ENCODE assay signal across 1 cellular context in genomic region chr3:102094523-102094922, GRCh38.
TF ChIP-seq lines count a peak whose summit lies in the region.

No MANE protein-coding gene starts in this region.

TF ChIP-seq in HEK293, 187 proteins besides CTCF, POLR2A, EP300 and RAD21 (continued from another document):
- TF ChIP-seq REST (tag by site-specific recombination; IDR thresholded peaks at IDR 0.05) (no peak), IKZF3 (tag by site-specific recombination; IDR thresholded peaks at IDR 0.05) (0 out of 2 replicates have a peak, but pooled peaks have one; percentile 39), ZNF155 (tag by site-specific recombination; IDR thresholded peaks at IDR 0.05) (no peak), ZNF292 (tag by site-specific recombination; IDR thresholded peaks at IDR 0.05; ENCODE audit: borderline replicate concordance, low read depth) (no peak), ZNF514 (tag by site-specific recombination; IDR thresholded peaks at IDR 0.05) (no peak), ZFP3 (tag by site-specific recombination; IDR thresholded peaks at IDR 0.05; ENCODE audit: low read depth) (no peak), ZNF473 (tag by site-specific recombination; IDR thresholded peaks at IDR 0.05) (no peak), ZNF76 (tag by site-specific recombination; IDR thresholded peaks at IDR 0.05; ENCODE audit: borderline replicate concordance, low read depth) (no peak), ZNF571 (tag by site-specific recombination; IDR thresholded peaks at IDR 0.05) (no peak), PATZ1 (tag by site-specific recombination; IDR thresholded peaks at IDR 0.05) (no peak), TCF7L2 (IDR thresholded peaks at IDR 0.05; ENCODE audit: borderline replicate concordance, low read depth, low read length) (no peak), ZBTB11 (tag by site-specific recombination; conservative IDR thresholded peaks at IDR 0.05; ENCODE audit: low read depth) (no peak), PRDM10 (tag by site-specific recombination; IDR thresholded peaks at IDR 0.05) (no peak), FEZF1 (tag by site-specific recombination; IDR thresholded peaks at IDR 0.05) (peak; percentile 58), ZNF174 (tag by site-specific recombination; IDR thresholded peaks at IDR 0.05) (no peak), BCL11B (tag by site-specific recombination; IDR thresholded peaks at IDR 0.05; ENCODE audit: low read depth) (no peak), ZNF629 (tag by site-specific recombination; IDR thresholded peaks at IDR 0.05) (no peak), SCRT1 (tag by site-specific recombination; IDR thresholded peaks at IDR 0.05; ENCODE audit: borderline replicate concordance) (no peak), ZNF391 (tag by site-specific recombination; IDR thresholded peaks at IDR 0.05; ENCODE audit: borderline replicate concordance, low read depth) (no peak), ZNF610 (tag by site-specific recombination; IDR thresholded peaks at IDR 0.05; ENCODE audit: borderline replicate concordance) (no peak), ZNF37A (tag by site-specific recombination; IDR thresholded peaks at IDR 0.05) (no peak), SP3 (tag by site-specific recombination; IDR thresholded peaks at IDR 0.05) (no peak), ZNF354C (tag by site-specific recombination; IDR thresholded peaks at IDR 0.05; ENCODE audit: borderline replicate concordance, low read depth) (no peak), RBAK (tag by site-specific recombination; IDR thresholded peaks at IDR 0.05) (no peak), ZNF843 (tag by site-specific recombination; IDR thresholded peaks at IDR 0.05) (peak; percentile 61), OSR2 (tag by site-specific recombination; IDR thresholded peaks at IDR 0.05) (peak; percentile 60), ZNF837 (tag by site-specific recombination; IDR thresholded peaks at IDR 0.05) (no peak), ZNF645 (tag by site-specific recombination; IDR thresholded peaks at IDR 0.05) (no peak), ZNF596 (tag by site-specific recombination; IDR thresholded peaks at IDR 0.05) (no peak), ZNF560 (tag by site-specific recombination; IDR thresholded peaks at IDR 0.05; ENCODE audit: borderline replicate concordance) (no peak), ZNF2 (tag by site-specific recombination; IDR thresholded peaks at IDR 0.05) (no peak)
TF ChIP-seq in HEK293: peak in this region for 6.
